26 cellular contexts compared by ENCODE assay signal in genomic region chr2:241263061-241263460, GRCh38.
"Had no signal": no experiment of that assay in that cellular context is flagged by ENCODE, and none has a peak within 500 bp of the region (broad histone marks: within the 10 kb centered on the region; RNA-seq: fewer than 3 reads in every experiment).

No MANE protein-coding gene starts in this region.

- ATAC-seq: effector memory CD8-positive, alpha-beta T cell; esophagus mucosa; foreskin keratinocyte; heart right ventricle; left lung; lower lobe of right lung; natural killer cell had no signal

- H3K4me1 ChIP-seq: foreskin keratinocyte, testis, transverse colon had no signal

- H3K4me2 ChIP-seq: smooth muscle cell had no signal

- H3K27me3 Mint-ChIP-seq: activated naive CD4-positive, alpha-beta T cell treated with anti-CD3 and anti-CD28 coated beads, Interleukin-2, amount 50 U/mL, for 24 hours; effector memory CD8-positive, alpha-beta T cell; progenitor cell of endocrine pancreas had no signal

- DNase-seq: activated CD4-positive, alpha-beta T cell treated with anti-CD3 and anti-CD28 coated beads for 4 hours; activated CD4-positive, alpha-beta T cell treated with anti-CD3 and anti-CD28 coated beads, Interleukin-2, amount 50 U/mL, for 4 hours; activated T-cell treated with anti-CD3 and anti-CD28 coated beads, Interleukin-2, amount 50 U/mL, for 1 hour; anterior cingulate cortex; cerebellar nuclear complex; dorsolateral prefrontal cortex; effector memory CD8-positive, alpha-beta T cell; foreskin keratinocyte; heart right ventricle; left lung; lower lobe of right lung; mesendoderm; natural killer cell; retina; stimulated activated CD4-positive, alpha-beta T cell treated with anti-CD3 and anti-CD28 coated beads, Interleukin-1b, Interleukin-23, amount 100 ng/mL, for 48 hours; stimulated activated CD4-positive, alpha-beta T cell treated with anti-CD3 and anti-CD28 coated beads, Interleukin-4, amount 100 ng/mL, for 4 hours; stimulated activated naive CD4-positive, alpha-beta T cell treated with Interleukin-2 at 50 U/mL for 16 hours; testis; transverse colon had no signal

- H3K27me3 ChIP-seq: dorsolateral prefrontal cortex, foreskin keratinocyte, heart right ventricle, left lung, testis, transverse colon had no signal

- H3K27ac ChIP-seq: coronary artery, dorsolateral prefrontal cortex, foreskin keratinocyte, heart right ventricle, left lung, lower lobe of right lung, testis, transverse colon, VCaP had no signal

- H3K27ac Mint-ChIP-seq: activated naive CD4-positive, alpha-beta T cell treated with anti-CD3 and anti-CD28 coated beads, Interleukin-2, amount 50 U/mL, for 24 hours; activated T-helper 2 cell treated with anti-CD3 and anti-CD28 coated beads, Interferon-gamma antibody, Interleukin-2, Interleukin-4, amounts not matched to agents 10 μg/mL and 5 μg/mL and 100 μg/mL, durations not matched to agents 14 hours and 24 hours and 36 hours; progenitor cell of endocrine pancreas had no signal

- H3K4me3 ChIP-seq: coronary artery, dorsolateral prefrontal cortex, heart right ventricle, left lung, lower lobe of right lung, smooth muscle cell, testis, transverse colon had no signal

- H3K9me3 ChIP-seq: heart right ventricle, left lung, lower lobe of right lung, testis, transverse colon had no signal

- H3K4me3 Mint-ChIP-seq: activated naive CD4-positive, alpha-beta T cell treated with anti-CD3 and anti-CD28 coated beads, Interleukin-2, amount 50 U/mL, for 24 hours; effector memory CD8-positive, alpha-beta T cell; natural killer cell had no signal

- H3K9me3 Mint-ChIP-seq: activated naive CD4-positive, alpha-beta T cell treated with anti-CD3 and anti-CD28 coated beads, Interleukin-2, amount 50 U/mL, for 24 hours; activated T-helper 2 cell treated with anti-CD3 and anti-CD28 coated beads, Interferon-gamma antibody, Interleukin-2, Interleukin-4, amounts not matched to agents 10 μg/mL and 5 μg/mL and 100 μg/mL, durations not matched to agents 14 hours and 24 hours and 36 hours; effector memory CD8-positive, alpha-beta T cell; natural killer cell had no signal
